ENCODE assay signal across 11 cellular contexts in the genomic region with DNA sequence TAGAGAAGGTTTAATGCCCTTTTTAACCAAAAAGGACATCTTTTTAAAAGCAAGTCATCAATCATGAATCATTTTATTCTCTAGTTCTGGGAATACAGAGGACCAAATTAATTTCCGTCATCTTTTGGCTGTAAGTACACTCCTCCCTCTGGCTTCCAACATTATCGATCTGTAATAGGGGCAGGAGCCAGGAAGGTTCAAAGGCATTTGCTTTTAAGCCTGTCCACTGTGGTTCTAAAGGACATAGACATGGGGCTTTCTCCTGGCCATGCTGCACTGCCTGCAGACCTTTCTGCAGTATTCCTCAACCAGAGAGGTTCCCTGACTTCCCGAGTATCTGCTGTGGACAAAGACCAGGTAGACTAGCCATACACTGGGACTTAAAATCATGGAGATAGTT.
"Had no signal": no experiment of that assay in that cellular context is flagged by ENCODE, and none has a peak within 500 bp of the region (broad histone marks: within the 10 kb centered on the region; RNA-seq: fewer than 3 reads in every experiment).

No MANE protein-coding gene starts in this region.

- FAIRE-seq: H1, H54 had no signal

- ATAC-seq: GM23338, HCT116 had no signal

- DNase-seq: GM23248, GOT3, H7, H9, HCEC 1CT, HFFc6 had no signal

- H3K4me2 ChIP-seq: GM23338 had no signal

- H3K9ac ChIP-seq: GM23248 had no signal

- H3K27ac ChIP-seq: GM23248 had no signal

- H3K4me3 ChIP-seq: GM23248, GM23338, HAP-1 had no signal

- H3K36me3 ChIP-seq: HAP-1 had no signal

- H3K9me3 ChIP-seq: HAP-1 had no signal

- H2AFZ ChIP-seq: GM23248, GM23338 had no signal

- H3K4me1 ChIP-seq: HAP-1 had no signal
